ENCODE assay signal across 6 cellular contexts in genomic region chr12:55931317-55931779, GRCh38. TPM values are rescaled to one million over a fixed set of nuclear protein-coding genes. Genes with fewer than 3 reads are reported as not detected.
DNase-seq lines count a peak whose midpoint lies in the region; FAIRE-seq and TF ChIP-seq lines count a peak whose summit lies in the region.

No MANE protein-coding gene starts in this region.

- no peaks in the 10 kb centered on the region for H3K9me3 ChIP-seq in breast epithelium
- no peaks in the 10 kb centered on the region for H3K9me3 ChIP-seq in neuron (ENCODE audit: low read length)

- H3K27me3 ChIP-seq in breast epithelium = no peaks in the 10 kb centered on the region
- peaks cover 6% of the 10 kb centered on the region for H3K27me3 ChIP-seq in neuron (ENCODE audit: insufficient read depth, low read length)

- intact Hi-C loops in breast epithelium (cut with DNase I; ENCODE audit: low total_unique reads) = loop anchor here (10.0 kb wide), 1 partner anchor 97 kb away; no protein-coding TSS in a partner anchor

- H3K27ac ChIP-seq in breast epithelium = peak overlapping the region; percentile 85 to 89

- TF ChIP-seq POLR2A in breast epithelium (IDR thresholded peaks at IDR 0.05) = no peak
- TF ChIP-seq POLR2A in GM12892 (IDR thresholded peaks at IDR 0.05; ENCODE audit: low read depth, low read length) = no peak

- TF ChIP-seq CTCF in HFF-Myc (IDR thresholded peaks at IDR 0.05; ENCODE audit: low read depth, low read length, missing control alignments) (no peak), breast epithelium (IDR thresholded peaks at IDR 0.05) (no peak)

- H3K4me1 ChIP-seq in breast epithelium (peaks cover 4 to 20% of the 10 kb centered on the region in 2 donors), neuron (ENCODE audit: insufficient read depth, low read length) (peaks cover 14% of the 10 kb centered on the region)

- peak overlapping the region; percentile 63 for H2AFZ ChIP-seq in neuron (ENCODE audit: low read depth, low read length)

- DNase-seq in HFF-Myc (ENCODE audit: extremely low read depth, low read depth) (no peak), breast epithelium (ENCODE audit: low spot score in 2 of 2) (no peak), GM12892 (ENCODE audit: insufficient read length) (no peak), NCI-H146 treated with DMSO at 0.1 percent for 48 hours (lab: John Stamatoyannopoulos, UW; ENCODE audit: unreplicated experiment) (no peak), NCI-H82 (lab: John Stamatoyannopoulos, UW) (no peak)

- no peak for FAIRE-seq in GM12892 (lab: Jason Lieb, UNC)

- no peaks in the 10 kb centered on the region for H3K36me3 ChIP-seq in breast epithelium
- no peaks in the 10 kb centered on the region for H3K36me3 ChIP-seq in neuron (ENCODE audit: insufficient read depth, low read length)

- peak overlapping the region; percentile 68 for H3K4me3 ChIP-seq in HFF-Myc (replicated peaks; ENCODE audit: low read depth, low read length)
- peak overlapping the region; percentile 66 to 96 (median 79) for H3K4me3 ChIP-seq in breast epithelium
- peak overlapping the region; percentile 49 for H3K4me3 ChIP-seq in neuron (ENCODE audit: low read length)

RNA-seq across cellular contexts. Expression of gene DGKA, which starts 0.4 kb away (rescaled TPM):
- 10 to 100 TPM; 25.1 to 50.5 (median 44.2) TPM for total RNA-seq in breast epithelium
- 41.2 TPM for polyA plus RNA-seq in GM12892 (2012; ENCODE audit: missing spikeins)

RNA-seq across cellular contexts. Expression of gene PYM1, which starts 3.7 kb away (rescaled TPM):
- total RNA-seq in breast epithelium = 10 to 100 TPM; 25.9 to 38.1 (median 33.0) TPM
- 32.6 TPM for polyA plus RNA-seq in GM12892 (2012; ENCODE audit: missing spikeins)

RNA-seq across cellular contexts. Expression of gene PMEL, which starts 34.5 kb away (rescaled TPM):
- total RNA-seq in breast epithelium = 10 to 100 TPM in 1 of 3 donors, 1 to 10 TPM in 2; 4.7 to 18.7 (median 7.4) TPM
- 1.9 TPM for polyA plus RNA-seq in GM12892 (2012; ENCODE audit: missing spikeins)

RNA-seq across cellular contexts. Expression of gene CDK2, which starts 35.3 kb away (rescaled TPM):
- 10 to 100 TPM in 2 of 3 donors, 1 to 10 TPM in 1; 8.2 to 27.2 (median 27.1) TPM for total RNA-seq in breast epithelium
- 108 TPM for polyA plus RNA-seq in GM12892 (2012; ENCODE audit: missing spikeins)

RNA-seq across cellular contexts. Expression of gene RAB5B, which starts 42.5 kb away (rescaled TPM):
- total RNA-seq in breast epithelium = 10 to 100 TPM; 74.9 to 98.8 (median 75.7) TPM
- polyA plus RNA-seq in GM12892 (2012; ENCODE audit: missing spikeins) = 47.6 TPM
